Comparison of ENCODE assay signal across 27 cellular contexts in genomic region chr9:13396418-13396817, GRCh38.
"Had no signal": no experiment of that assay in that cellular context is flagged by ENCODE, and none has a peak within 500 bp of the region (broad histone marks: within the 10 kb centered on the region; RNA-seq: fewer than 3 reads in every experiment).

No MANE protein-coding gene starts in this region.

- FAIRE-seq: keratinocyte, pancreas, small intestine had no signal

- H3K27ac ChIP-seq: left lung, pancreas, prostate gland, sigmoid colon, spleen had no signal

- ATAC-seq: left cardiac atrium; left lung; mucosa of descending colon; naive thymus-derived CD4-positive, alpha-beta T cell; natural killer cell treated with Interleukin-12 subunit alpha and Interleukin-12 subunit beta and Interleukin-15 and Interleukin-18, amount 100 ng/mL, for 72 hours; pancreas; right cardiac atrium; stimulated activated effector memory CD8-positive, alpha-beta T cell treated with anti-CD3 and anti-CD28 coated beads, Interleukin-12 subunit alpha, Interleukin-12 subunit beta, amount 100 ng/mL, for 72 hours had no signal

- H3K4me3 ChIP-seq: left lung, lung, mucosa of descending colon, pancreas, prostate gland, sigmoid colon, spleen, tibial nerve had no signal

- H3K9me3 ChIP-seq: mucosa of descending colon, pancreas, prostate gland, sigmoid colon had no signal

- H3K27ac Mint-ChIP-seq: naive thymus-derived CD4-positive, alpha-beta T cell; natural killer cell treated with Interleukin-12 subunit alpha and Interleukin-12 subunit beta and Interleukin-15 and Interleukin-18, amount 100 ng/mL, for 72 hours; stimulated activated effector memory CD8-positive, alpha-beta T cell treated with anti-CD3 and anti-CD28 coated beads, Interleukin-12 subunit alpha, Interleukin-12 subunit beta, amount 100 ng/mL, for 72 hours; stimulated activated naive CD8-positive, alpha-beta T cell treated with anti-CD3 and anti-CD28 coated beads, Interleukin-15, Interleukin-2, amounts not matched to agents 100 ng/mL and 50 ng/mL, for 24 hours; type B pancreatic cell had no signal

- DNase-seq: hippocampal formation; kidney glomerular epithelial cell; left cardiac atrium; left lung; mesendoderm; midbrain; mucosa of descending colon; naive thymus-derived CD4-positive, alpha-beta T cell; nucleus accumbens; pancreas; posterior cingulate gyrus; retina; right cardiac atrium; sigmoid colon; small intestine; spleen; stimulated activated CD4-positive, alpha-beta T cell treated with anti-CD3 and anti-CD28 coated beads, Interleukin-4, amount 100 ng/mL, for 24 hours; stimulated activated naive CD4-positive, alpha-beta T cell had no signal

- H3K4me1 Mint-ChIP-seq: naive thymus-derived CD4-positive, alpha-beta T cell; neural crest cell; stimulated activated effector memory CD8-positive, alpha-beta T cell treated with anti-CD3 and anti-CD28 coated beads, Interleukin-12 subunit alpha, Interleukin-12 subunit beta, amount 100 ng/mL, for 72 hours had no signal

- H3K27me3 ChIP-seq: left lung, pancreas, sigmoid colon, spleen, tibial nerve had no signal

- H3K36me3 ChIP-seq: left lung, pancreas, prostate gland, sigmoid colon, spleen, tibial nerve had no signal

- H3K4me3 Mint-ChIP-seq: naive thymus-derived CD4-positive, alpha-beta T cell; natural killer cell treated with Interleukin-12 subunit alpha and Interleukin-12 subunit beta and Interleukin-15 and Interleukin-18, amount 100 ng/mL, for 72 hours; neural crest cell; stimulated activated effector memory CD8-positive, alpha-beta T cell treated with anti-CD3 and anti-CD28 coated beads, Interleukin-12 subunit alpha, Interleukin-12 subunit beta, amount 100 ng/mL, for 72 hours; stimulated activated naive CD8-positive, alpha-beta T cell treated with anti-CD3 and anti-CD28 coated beads, Interleukin-15, Interleukin-2, amounts not matched to agents 100 ng/mL and 50 ng/mL, for 24 hours; type B pancreatic cell had no signal

- H3K36me3 Mint-ChIP-seq: naive thymus-derived CD4-positive, alpha-beta T cell; natural killer cell treated with Interleukin-12 subunit alpha and Interleukin-12 subunit beta and Interleukin-15 and Interleukin-18, amount 100 ng/mL, for 72 hours; stimulated activated effector memory CD8-positive, alpha-beta T cell treated with anti-CD3 and anti-CD28 coated beads, Interleukin-12 subunit alpha, Interleukin-12 subunit beta, amount 100 ng/mL, for 72 hours; type B pancreatic cell had no signal

- H3K4me1 ChIP-seq: left lung, pancreas, prostate gland, sigmoid colon, spleen had no signal

- H3K27me3 Mint-ChIP-seq: naive thymus-derived CD4-positive, alpha-beta T cell; natural killer cell treated with Interleukin-12 subunit alpha and Interleukin-12 subunit beta and Interleukin-15 and Interleukin-18, amount 100 ng/mL, for 72 hours; stimulated activated naive CD8-positive, alpha-beta T cell treated with anti-CD3 and anti-CD28 coated beads, Interleukin-15, Interleukin-2, amounts not matched to agents 100 ng/mL and 50 ng/mL, for 24 hours; type B pancreatic cell had no signal
